In genomic region chrX:33210156-33210555, GRCh38 we compare ENCODE assay signal across 17 cellular contexts. TPM values are rescaled to one million over a fixed set of nuclear protein-coding genes. Genes with fewer than 3 reads are reported as not detected.
DNase-seq lines count a peak whose midpoint lies in the region; ATAC-seq, FAIRE-seq and TF ChIP-seq lines count a peak whose summit lies in the region.
"Had no signal": no experiment of that assay in that cellular context is flagged by ENCODE, and none has a peak within 500 bp of the region (broad histone marks: within the 10 kb centered on the region; RNA-seq: fewer than 3 reads in every experiment).

No MANE protein-coding gene starts in this region.

- no peak for ATAC-seq in HG03045 (IDR thresholded peaks at IDR 0.05; ENCODE audit: unreplicated experiment)
- ATAC-seq: effector memory CD8-positive, alpha-beta T cell; HCT116; natural killer cell treated with Interleukin-12 subunit alpha and Interleukin-12 subunit beta and Interleukin-15 and Interleukin-18, amount 100 ng/mL, for 72 hours; PC-3 had no signal

- H3K27ac ChIP-seq in tibial nerve = peak overlapping the region in 3 of 4 donors; percentile 16 to 78 (median 61)
- H3K27ac ChIP-seq: BLaER1 treated with 17β-estradiol and CSF1 and Interleukin-3, amounts not matched to agents 10 nM and 100 nM; KMS-11 had no signal

- H3K36me3 ChIP-seq in neuron (ENCODE audit: insufficient read depth, low read length) (no peaks in the 10 kb centered on the region), tibial nerve (no peaks in the 10 kb centered on the region)
- H3K36me3 ChIP-seq: BLaER1 treated with 17β-estradiol and CSF1 and Interleukin-3, amounts not matched to agents 10 nM and 100 nM had no signal

- in situ Hi-C loops in astrocyte of the cerebellum (cut with HindIII; ENCODE audit: low sequenced_read_pairs) = no loop called here

- no peak for TF ChIP-seq EP300 in tibial nerve (IDR thresholded peaks at IDR 0.05)

- no peak for TF ChIP-seq POLR2A in tibial nerve (IDR thresholded peaks at IDR 0.05)

- H3K4me1 ChIP-seq in neuron (ENCODE audit: insufficient read depth, low read length) (peaks cover 4% of the 10 kb centered on the region), tibial nerve (peaks cover 0 to 5% (median 0%) of the 10 kb centered on the region in 4 donors)
- H3K4me1 ChIP-seq: BLaER1 treated with 17β-estradiol and CSF1 and Interleukin-3, amounts not matched to agents 10 nM and 100 nM had no signal

- 26 to 33% methylated on average over 2 of the region's 2 CpGs for WGBS in tibial nerve, 2 donors

- H3K27me3 ChIP-seq in neuron (ENCODE audit: insufficient read depth, low read length) (no peaks in the 10 kb centered on the region), tibial nerve (peaks cover 0 to 11% of the 10 kb centered on the region in 2 donors)

- no peak for FAIRE-seq in frontal cortex (lab: Jason Lieb, UNC)

- H2AFZ ChIP-seq in neuron (ENCODE audit: low read depth, low read length) = no peak overlapping the region

- no peak for DNase-seq in astrocyte of the cerebellum (ENCODE audit: low read depth)
- DNase-seq in fibroblast of villous mesenchyme (ENCODE audit: low read depth) = no peak
- no peak for DNase-seq in tibial nerve (ENCODE audit: low spot score in 2 of 2)
- no peak for DNase-seq in frontal cortex (ENCODE audit: low spot score in 2 of 2)
- no peak for DNase-seq in kidney tubule cell (ENCODE audit: low spot score)
- DNase-seq in HPDE6-E6E7 (ENCODE audit: extremely low spot score) = no peak
- DNase-seq: DMS79 treated with DMSO at 0.1 percent for 48 hours; effector memory CD8-positive, alpha-beta T cell; islet precursor cell; NCI-H1417 treated with DMSO at 0.1 percent for 48 hours; PC-3 had no signal

- H3K9me3 ChIP-seq in neuron (ENCODE audit: low read length) = no peaks in the 10 kb centered on the region
- no peaks in the 10 kb centered on the region for H3K9me3 ChIP-seq in tibial nerve

- TF ChIP-seq CTCF in astrocyte of the cerebellum (IDR thresholded peaks at IDR 0.05; ENCODE audit: low read depth, low read length, missing control alignments) (no peak), fibroblast of villous mesenchyme (IDR thresholded peaks at IDR 0.05; ENCODE audit: insufficient read depth, low read depth, low read length) (no peak), tibial nerve (IDR thresholded peaks at IDR 0.05) (no peak)

- peak overlapping the region; percentile 1 for H3K4me3 ChIP-seq in astrocyte of the cerebellum (ENCODE audit: low read depth, low read length)
- peak overlapping the region; percentile 29 for H3K4me3 ChIP-seq in fibroblast of villous mesenchyme (ENCODE audit: low read depth, low read length)
- H3K4me3 ChIP-seq in neuron (ENCODE audit: low read length) = peak overlapping the region; percentile 30
- peak overlapping the region; percentile 20 to 44 (median 25) for H3K4me3 ChIP-seq in tibial nerve
- H3K4me3 ChIP-seq: BLaER1 treated with 17β-estradiol and CSF1 and Interleukin-3, amounts not matched to agents 10 nM and 100 nM had no signal

RNA-seq across cellular contexts. Expression of gene DMD, which starts 1.2 kb away (rescaled TPM):
- total RNA-seq in fibroblast of villous mesenchyme (29.0 and 32.4 TPM in 2 replicates), tibial nerve (100 to 1,000 TPM; 156 to 345 (median 245) TPM), frontal cortex (56.7 TPM)
- total RNA-seq: PC-3 had no signal
